In the genomic region with DNA sequence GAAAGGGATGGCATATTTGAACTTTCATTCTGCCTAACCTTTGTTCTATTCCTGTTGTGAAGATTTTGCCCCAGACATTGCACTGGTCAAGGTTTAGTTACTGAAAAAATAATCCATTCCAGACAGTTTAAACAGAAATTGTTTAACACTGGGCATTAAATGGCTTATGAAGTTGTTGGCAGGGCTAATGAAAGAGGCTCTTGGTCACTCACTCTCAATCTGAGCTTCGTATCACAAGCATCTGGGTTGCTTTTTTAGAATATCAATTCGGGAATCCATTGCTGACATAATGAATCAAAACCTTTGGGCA, we compare ENCODE assay signal across 12 cellular contexts. TPM values are rescaled to one million over a fixed set of nuclear protein-coding genes. Genes with fewer than 3 reads are reported as not detected.
DNase-seq lines count a peak whose midpoint lies in the region; ATAC-seq and TF ChIP-seq lines count a peak whose summit lies in the region.
"Had no signal": no experiment of that assay in that cellular context is flagged by ENCODE, and none has a peak within 500 bp of the region (broad histone marks: within the 10 kb centered on the region; RNA-seq: fewer than 3 reads in every experiment).

No MANE protein-coding gene starts in this region.

- no peak for TF ChIP-seq CTCF in OCI-LY3 (IDR thresholded peaks at IDR 0.05; ENCODE audit: low read depth, low read length)
- TF ChIP-seq CTCF in liver (IDR thresholded peaks at IDR 0.05; ENCODE audit: low read depth, low read length, missing input control) = no peak
- no peak for TF ChIP-seq CTCF in upper lobe of left lung (IDR thresholded peaks at IDR 0.05)

- TF ChIP-seq POLR2A in upper lobe of left lung (IDR thresholded peaks at IDR 0.05) = no peak

- H3K9ac ChIP-seq in OCI-LY3 (ENCODE audit: low read length) (no peak overlapping the region), liver (ENCODE audit: low read depth in 1 of 2, low read length in 2 of 2) (no peak overlapping the region)

- H3K27me3 ChIP-seq in OCI-LY3 (ENCODE audit: low read depth, low read length) (no peaks in the 10 kb centered on the region), liver (ENCODE audit: control insufficient read depth in 4 of 4, insufficient read depth in 4 of 4, low read length in 3 of 4) (no peaks in the 10 kb centered on the region), upper lobe of left lung (no peaks in the 10 kb centered on the region)
- H3K27me3 ChIP-seq: Peyer's patch had no signal

- H3K36me3 ChIP-seq in OCI-LY3 (replicated peaks; ENCODE audit: low read depth, low read length) (no peaks in the 10 kb centered on the region), liver (ENCODE audit: control insufficient read depth in 4 of 4, insufficient read depth in 3 of 4, low read depth in 1 of 4, low read length in 3 of 4) (no peaks in the 10 kb centered on the region), upper lobe of left lung (no peaks in the 10 kb centered on the region)
- H3K36me3 ChIP-seq: Peyer's patch had no signal

- no peak overlapping the region for H2AFZ ChIP-seq in OCI-LY3 (ENCODE audit: low read depth, low read length)

- H3K27ac ChIP-seq in OCI-LY3 (ENCODE audit: low read length) = no peak overlapping the region
- H3K27ac ChIP-seq in caudate nucleus (ENCODE audit: low read depth, low read length) = peak overlapping the region; percentile 36
- peak overlapping the region; percentile 38 to 63 for H3K27ac ChIP-seq in liver (ENCODE audit: low read depth in 1 of 2, low read length in 2 of 2)
- H3K27ac ChIP-seq in substantia nigra (ENCODE audit: low read depth, low read length, poor library complexity, severe bottlenecking) = peak overlapping the region; percentile 7
- H3K27ac ChIP-seq in upper lobe of left lung = no peak overlapping the region
- H3K27ac ChIP-seq: Peyer's patch had no signal

- TF ChIP-seq RAD21 in liver (IDR thresholded peaks at IDR 0.05) = no peak

- ATAC-seq in upper lobe of left lung (ENCODE audit: low FRiP score in 2 of 2) (no peak), HG03460 (IDR thresholded peaks at IDR 0.05; ENCODE audit: unreplicated experiment) (no peak)

- DNase-seq in caudate nucleus (lab: John Stamatoyannopoulos, UW) = no peak
- no peak for DNase-seq in substantia nigra (lab: John Stamatoyannopoulos, UW)
- DNase-seq in upper lobe of left lung = no peak
- no peak for DNase-seq in NK-92 treated with Interleukin-12 subunit alpha and Interleukin-12 subunit beta, amount 100 ng/mL, for 24 hours (lab: John Stamatoyannopoulos, UW)
- no peak for DNase-seq in NCI-H2081 treated with DMSO at 0.1 percent for 48 hours (lab: John Stamatoyannopoulos, UW)
- DNase-seq: COR-L47, DMS153, Right ventricle myocardium superior had no signal

- H3K4me1 ChIP-seq in OCI-LY3 (ENCODE audit: low read length) = peaks cover 31% of the 10 kb centered on the region
- H3K4me1 ChIP-seq in liver (ENCODE audit: control insufficient read depth in 4 of 4, insufficient read depth in 4 of 4, low read length in 3 of 4) = peaks cover 2 to 26% (median 18%) of the 10 kb centered on the region in 4 donors
- H3K4me1 ChIP-seq in upper lobe of left lung = peaks cover 3 to 6% (median 6%) of the 10 kb centered on the region in 4 donors

- peak overlapping the region; percentile 86; the same call in 1 of the 2 replicates for H3K4me2 ChIP-seq in OCI-LY3 (ENCODE audit: low read length)

- H3K9me3 ChIP-seq in OCI-LY3 (ENCODE audit: insufficient read depth, low read length) (no peaks in the 10 kb centered on the region), liver (ENCODE audit: control insufficient read depth in 4 of 4, low read length in 3 of 4) (no peaks in the 10 kb centered on the region), upper lobe of left lung (no peaks in the 10 kb centered on the region)
- H3K9me3 ChIP-seq: Peyer's patch had no signal

- 44% methylated on average over 2 of the region's 2 CpGs for WGBS in liver
- WGBS in upper lobe of left lung, 2 donors = 93 to 96% methylated on average over 2 of the region's 2 CpGs

- H4K20me1 ChIP-seq in OCI-LY3 (ENCODE audit: insufficient read depth, low read length) = no peaks in the 10 kb centered on the region

- H3K4me3 ChIP-seq in OCI-LY3 (ENCODE audit: low read length) (no peak overlapping the region), liver (ENCODE audit: low read depth in 1 of 3, low read length in 3 of 3) (peak overlapping the region in 1 of 3 donors; percentile 32), upper lobe of left lung (no peak overlapping the region)
- H3K4me3 ChIP-seq: Peyer's patch had no signal

- TF ChIP-seq EP300 in upper lobe of left lung (IDR thresholded peaks at IDR 0.05) = no peak

- no peaks in the 10 kb centered on the region for H3K79me2 ChIP-seq in OCI-LY3 (ENCODE audit: low read length)

TF ChIP-seq in liver, 16 proteins besides CTCF, POLR2A, EP300 and RAD21:
- TF ChIP-seq FOXA2 (IDR thresholded peaks at IDR 0.05) (peak; percentile 46), JUND (IDR thresholded peaks at IDR 0.05) (peak in 1 of 2 donors; percentile 38), HNF4A (conservative IDR thresholded peaks at IDR 0.05) (peak; percentile 90 to 97), GABPA (IDR thresholded peaks at IDR 0.05 in 1 of 2, conservative IDR thresholded peaks at IDR 0.05 in 1 of 2) (no peak), FOXA1 (IDR thresholded peaks at IDR 0.05) (no peak), RXRA (IDR thresholded peaks at IDR 0.05) (peak; percentile 62 to 82), HNF4G (IDR thresholded peaks at IDR 0.05) (peak; percentile 60), NR2F2 (IDR thresholded peaks at IDR 0.05) (no peak), TAF1 (conservative IDR thresholded peaks at IDR 0.05) (no peak), EGR1 (IDR thresholded peaks at IDR 0.05; ENCODE audit: low read depth in 2 of 2) (no peak), YY1 (IDR thresholded peaks at IDR 0.05) (peak; percentile 77), SP1 (IDR thresholded peaks at IDR 0.05) (peak; percentile 62)
- TF ChIP-seq, protein P1, sequence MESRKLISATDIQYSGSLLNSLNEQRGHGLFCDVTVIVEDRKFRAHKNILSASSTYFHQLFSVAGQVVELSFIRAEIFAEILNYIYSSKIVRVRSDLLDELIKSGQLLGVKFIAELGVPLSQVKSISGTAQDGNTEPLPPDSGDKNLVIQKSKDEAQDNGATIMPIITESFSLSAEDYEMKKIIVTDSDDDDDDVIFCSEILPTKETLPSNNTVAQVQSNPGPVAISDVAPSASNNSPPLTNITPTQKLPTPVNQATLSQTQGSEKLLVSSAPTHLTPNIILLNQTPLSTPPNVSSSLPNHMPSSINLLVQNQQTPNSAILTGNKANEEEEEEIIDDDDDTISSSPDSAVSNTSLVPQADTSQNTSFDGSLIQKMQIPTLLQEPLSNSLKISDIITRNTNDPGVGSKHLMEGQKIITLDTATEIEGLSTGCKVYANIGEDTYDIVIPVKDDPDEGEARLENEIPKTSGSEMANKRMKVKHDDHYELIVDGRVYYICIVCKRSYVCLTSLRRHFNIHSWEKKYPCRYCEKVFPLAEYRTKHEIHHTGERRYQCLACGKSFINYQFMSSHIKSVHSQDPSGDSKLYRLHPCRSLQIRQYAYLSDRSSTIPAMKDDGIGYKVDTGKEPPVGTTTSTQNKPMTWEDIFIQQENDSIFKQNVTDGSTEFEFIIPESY (IDR thresholded peaks at IDR 0.05) = peak; percentile 30
- TF ChIP-seq, protein P2, sequence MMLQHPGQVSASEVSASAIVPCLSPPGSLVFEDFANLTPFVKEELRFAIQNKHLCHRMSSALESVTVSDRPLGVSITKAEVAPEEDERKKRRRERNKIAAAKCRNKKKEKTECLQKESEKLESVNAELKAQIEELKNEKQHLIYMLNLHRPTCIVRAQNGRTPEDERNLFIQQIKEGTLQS (IDR thresholded peaks at IDR 0.05) = no peak
- TF ChIP-seq, protein P3, sequence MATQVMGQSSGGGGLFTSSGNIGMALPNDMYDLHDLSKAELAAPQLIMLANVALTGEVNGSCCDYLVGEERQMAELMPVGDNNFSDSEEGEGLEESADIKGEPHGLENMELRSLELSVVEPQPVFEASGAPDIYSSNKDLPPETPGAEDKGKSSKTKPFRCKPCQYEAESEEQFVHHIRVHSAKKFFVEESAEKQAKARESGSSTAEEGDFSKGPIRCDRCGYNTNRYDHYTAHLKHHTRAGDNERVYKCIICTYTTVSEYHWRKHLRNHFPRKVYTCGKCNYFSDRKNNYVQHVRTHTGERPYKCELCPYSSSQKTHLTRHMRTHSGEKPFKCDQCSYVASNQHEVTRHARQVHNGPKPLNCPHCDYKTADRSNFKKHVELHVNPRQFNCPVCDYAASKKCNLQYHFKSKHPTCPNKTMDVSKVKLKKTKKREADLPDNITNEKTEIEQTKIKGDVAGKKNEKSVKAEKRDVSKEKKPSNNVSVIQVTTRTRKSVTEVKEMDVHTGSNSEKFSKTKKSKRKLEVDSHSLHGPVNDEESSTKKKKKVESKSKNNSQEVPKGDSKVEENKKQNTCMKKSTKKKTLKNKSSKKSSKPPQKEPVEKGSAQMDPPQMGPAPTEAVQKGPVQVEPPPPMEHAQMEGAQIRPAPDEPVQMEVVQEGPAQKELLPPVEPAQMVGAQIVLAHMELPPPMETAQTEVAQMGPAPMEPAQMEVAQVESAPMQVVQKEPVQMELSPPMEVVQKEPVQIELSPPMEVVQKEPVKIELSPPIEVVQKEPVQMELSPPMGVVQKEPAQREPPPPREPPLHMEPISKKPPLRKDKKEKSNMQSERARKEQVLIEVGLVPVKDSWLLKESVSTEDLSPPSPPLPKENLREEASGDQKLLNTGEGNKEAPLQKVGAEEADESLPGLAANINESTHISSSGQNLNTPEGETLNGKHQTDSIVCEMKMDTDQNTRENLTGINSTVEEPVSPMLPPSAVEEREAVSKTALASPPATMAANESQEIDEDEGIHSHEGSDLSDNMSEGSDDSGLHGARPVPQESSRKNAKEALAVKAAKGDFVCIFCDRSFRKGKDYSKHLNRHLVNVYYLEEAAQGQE (IDR thresholded peaks at IDR 0.05) = peak; percentile 55
- TF ChIP-seq, protein P4, sequence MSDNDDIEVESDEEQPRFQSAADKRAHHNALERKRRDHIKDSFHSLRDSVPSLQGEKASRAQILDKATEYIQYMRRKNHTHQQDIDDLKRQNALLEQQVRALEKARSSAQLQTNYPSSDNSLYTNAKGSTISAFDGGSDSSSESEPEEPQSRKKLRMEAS (IDR thresholded peaks at IDR 0.05) = no peak

RNA-seq across cellular contexts. Expression of a gene that starts 8.0 kb away (rescaled TPM):
- total RNA-seq in liver = 10 to 100 TPM; 13.1 to 14.4 TPM
- polyA plus RNA-seq in liver = 10 to 100 TPM; 16.4 to 44.3 TPM
- total RNA-seq in upper lobe of left lung = 10 to 100 TPM in 5 of 6 donors, 1 to 10 TPM in 1; 8.9 to 15.7 (median 14.8) TPM

Comparison
In these comparisons a context has a peak if more than half of its experiments do, and no peak if none do; other contexts are left out.
1. H3K27ac ChIP-seq: peak in caudate nucleus (single experiment), liver (2 of 2) and substantia nigra (single experiment); none in OCI-LY3 (single experiment) and upper lobe of left lung (0 of 4).